In the genomic region with DNA sequence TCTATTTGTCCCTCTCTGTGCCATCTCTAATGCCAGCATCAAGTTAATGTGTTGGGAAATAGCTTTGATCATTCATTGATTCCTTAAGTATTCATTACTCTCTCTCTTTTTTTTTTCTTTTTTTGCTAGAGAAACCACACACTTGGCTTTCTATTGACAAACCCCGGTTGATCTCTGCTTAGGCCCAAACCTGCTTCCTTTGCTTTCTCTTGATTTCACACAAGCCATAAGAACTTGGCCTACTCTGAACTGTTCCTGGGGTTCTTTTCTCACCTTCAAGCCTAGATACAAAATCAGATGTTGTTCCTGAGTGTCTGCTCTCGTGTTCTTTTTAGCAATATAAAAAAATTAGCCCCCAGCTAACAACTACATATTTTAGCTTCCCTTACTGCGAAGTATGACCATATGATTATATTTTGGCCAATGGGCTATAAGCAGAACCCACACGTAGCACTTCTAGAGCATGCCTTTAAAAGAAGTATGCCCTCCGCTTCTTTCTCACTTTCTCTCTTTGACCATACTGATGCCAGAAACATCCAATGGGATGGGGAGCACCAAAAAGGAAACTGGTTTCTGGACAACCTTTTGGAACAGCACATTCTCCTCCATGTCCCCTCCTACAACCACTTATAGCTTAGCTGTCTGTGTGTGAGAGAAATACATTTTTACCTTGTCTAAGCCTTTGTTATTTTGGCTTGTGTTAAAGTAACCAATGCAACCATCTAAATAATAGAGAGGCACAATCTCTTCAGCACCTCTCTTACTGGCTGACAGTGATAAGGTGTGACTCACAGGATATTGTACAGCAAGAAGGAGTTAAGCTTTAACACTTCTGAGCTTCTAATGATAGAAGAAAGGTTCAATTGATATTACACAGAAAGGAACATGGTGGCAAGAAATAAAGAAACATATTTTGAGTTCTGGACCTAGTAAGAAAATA, we compare ENCODE assay signal across 18 cellular contexts.
DNase-seq lines count a peak whose midpoint lies in the region; ATAC-seq and TF ChIP-seq lines count a peak whose summit lies in the region.
"Had no signal": no experiment of that assay in that cellular context is flagged by ENCODE, and none has a peak within 500 bp of the region (broad histone marks: within the 10 kb centered on the region; RNA-seq: fewer than 3 reads in every experiment).

No MANE protein-coding gene starts in this region.

- WGBS in heart right ventricle, 2 donors = 63 to 73% methylated on average over 5 of the region's 5 CpGs

- ATAC-seq in activated T-helper 17 cell treated with anti-CD3 and anti-CD28 coated beads, Interleukin-2, amount 50 U/mL, for 72 hours (replicated peaks) = peak; percentile 67
- ATAC-seq in heart right ventricle (peak; percentile 58 to 98 (median 83)), GM21529 (IDR thresholded peaks at IDR 0.05; ENCODE audit: unreplicated experiment) (no peak)
- ATAC-seq: body of pancreas had no signal

- no peak overlapping the region for H3K4me3 ChIP-seq in heart right ventricle
- H3K4me3 ChIP-seq: body of pancreas, GM23248 had no signal

- no peaks in the 10 kb centered on the region for H3K9me3 ChIP-seq in heart right ventricle
- H3K9me3 ChIP-seq: body of pancreas had no signal

- H3K4me1 ChIP-seq in heart right ventricle = peaks cover 0 to 14% (median 0%) of the 10 kb centered on the region in 9 donors
- H3K4me1 ChIP-seq: body of pancreas had no signal

- H3K36me3 ChIP-seq in heart right ventricle = no peaks in the 10 kb centered on the region

- no peak for TF ChIP-seq CTCF in heart right ventricle (IDR thresholded peaks at IDR 0.05)

- peak overlapping the region; percentile 73 for H3K27ac Mint-ChIP-seq in activated naive CD4-positive, alpha-beta T cell treated with anti-CD3 and anti-CD28 coated beads, Interleukin-2, amount 50 U/mL, for 24 hours
- peak overlapping the region; percentile 4 for H3K27ac Mint-ChIP-seq in activated T-helper 17 cell treated with anti-CD3 and anti-CD28 coated beads, Interleukin-2, amount 50 U/mL, for 72 hours

- peaks cover 3% of the 10 kb centered on the region for H3K9me3 Mint-ChIP-seq in activated naive CD4-positive, alpha-beta T cell treated with anti-CD3 and anti-CD28 coated beads, Interleukin-2, amount 50 U/mL, for 24 hours
- peaks cover 2% of the 10 kb centered on the region for H3K9me3 Mint-ChIP-seq in activated T-helper 17 cell treated with anti-CD3 and anti-CD28 coated beads, Interleukin-2, amount 50 U/mL, for 72 hours

- intact Hi-C loops in heart right ventricle (cut with DNase I) = loop anchor here in 1 of 10 donors (5.0 kb wide), 1 partner anchor 98 kb away; a partner anchor contains a TSS

- DNase-seq in activated naive CD4-positive, alpha-beta T cell treated with anti-CD3 and anti-CD28 coated beads, Interleukin-2, amount 50 U/mL, for 16 hours = no peak
- DNase-seq in heart right ventricle (no peak), NCI-H2029 (lab: John Stamatoyannopoulos, UW) (no peak), DMS153 treated with DMSO at 0.1 percent for 48 hours (lab: John Stamatoyannopoulos, UW; ENCODE audit: unreplicated experiment) (no peak), Kasumi-1 (lab: John Stamatoyannopoulos, UW) (no peak)
- DNase-seq: activated CD4-positive, CD25-positive, alpha-beta regulatory T cell; body of pancreas; COR-L47; dermis blood vessel endothelial cell; glutamatergic neuron; GM23248; mesenchymal stem cell; NCI-H1105 treated with DMSO at 0.1 percent for 48 hours; NCI-H82; RPMI8226 had no signal

- H3K36me3 Mint-ChIP-seq in activated naive CD4-positive, alpha-beta T cell treated with anti-CD3 and anti-CD28 coated beads, Interleukin-2, amount 50 U/mL, for 24 hours = peaks cover 4% of the 10 kb centered on the region
- H3K36me3 Mint-ChIP-seq in activated T-helper 17 cell treated with anti-CD3 and anti-CD28 coated beads, Interleukin-2, amount 50 U/mL, for 72 hours (ENCODE audit: low read depth) = no peaks in the 10 kb centered on the region

- H3K27ac ChIP-seq in heart right ventricle = peak overlapping the region in 5 of 10 donors; percentile 6 to 47 (median 30)
- H3K27ac ChIP-seq: body of pancreas, GM23248 had no signal

- H3K27me3 ChIP-seq in heart right ventricle = no peaks in the 10 kb centered on the region
- H3K27me3 ChIP-seq: body of pancreas had no signal

- H3K4me1 Mint-ChIP-seq in activated naive CD4-positive, alpha-beta T cell treated with anti-CD3 and anti-CD28 coated beads, Interleukin-2, amount 50 U/mL, for 24 hours = peaks cover 39% of the 10 kb centered on the region
- H3K4me1 Mint-ChIP-seq in activated T-helper 17 cell treated with anti-CD3 and anti-CD28 coated beads, Interleukin-2, amount 50 U/mL, for 72 hours = peaks cover 20% of the 10 kb centered on the region

- peak overlapping the region; percentile 19 for H3K4me3 Mint-ChIP-seq in activated naive CD4-positive, alpha-beta T cell treated with anti-CD3 and anti-CD28 coated beads, Interleukin-2, amount 50 U/mL, for 24 hours
- peak overlapping the region; percentile 49 for H3K4me3 Mint-ChIP-seq in activated T-helper 17 cell treated with anti-CD3 and anti-CD28 coated beads, Interleukin-2, amount 50 U/mL, for 72 hours

- no peaks in the 10 kb centered on the region for H3K27me3 Mint-ChIP-seq in activated naive CD4-positive, alpha-beta T cell treated with anti-CD3 and anti-CD28 coated beads, Interleukin-2, amount 50 U/mL, for 24 hours
- H3K27me3 Mint-ChIP-seq in activated T-helper 17 cell treated with anti-CD3 and anti-CD28 coated beads, Interleukin-2, amount 50 U/mL, for 72 hours = no peaks in the 10 kb centered on the region
